ENCODE assay signal across 8 cellular contexts in genomic region chr22:22357024-22357868, GRCh38.
DNase-seq lines count a peak whose midpoint lies in the region; ATAC-seq and TF ChIP-seq lines count a peak whose summit lies in the region.

No MANE protein-coding gene starts in this region.

- no peaks in the 10 kb centered on the region for H3K36me3 ChIP-seq in SJSA1
- no peaks in the 10 kb centered on the region for H3K36me3 ChIP-seq in prostate gland

- WGBS in prostate gland = 19% methylated on average over 14 of the region's 14 CpGs

- peak; percentile 70 for ATAC-seq in GM21786 (IDR thresholded peaks at IDR 0.05; ENCODE audit: unreplicated experiment)
- no peak for ATAC-seq in GM19328 (IDR thresholded peaks at IDR 0.05; ENCODE audit: unreplicated experiment)

- peaks cover 29% of the 10 kb centered on the region for H3K27me3 ChIP-seq in SJSA1 (replicated peaks)
- H3K27me3 ChIP-seq in prostate gland (replicated peaks; ENCODE audit: insufficient read depth) = no peaks in the 10 kb centered on the region

- intact Hi-C loops in head of caudate nucleus (cut with DNase I) = no loop called here
- intact Hi-C loops in prostate gland (cut with DNase I) = no loop called here

- H3K9me3 ChIP-seq in SJSA1 (replicated peaks) = no peaks in the 10 kb centered on the region
- H3K9me3 ChIP-seq in prostate gland = no peaks in the 10 kb centered on the region

- TF ChIP-seq POLR2A in prostate gland (IDR thresholded peaks at IDR 0.05) = no peak

- H3K27ac ChIP-seq in SJSA1 (no peak overlapping the region), prostate gland (no peak overlapping the region)

- no peak overlapping the region for H3K4me3 ChIP-seq in SJSA1
- H3K4me3 ChIP-seq in prostate gland = no peak overlapping the region

- DNase-seq in DMS114 treated with DMSO at 0.1 percent for 48 hours (lab: John Stamatoyannopoulos, UW; ENCODE audit: unreplicated experiment) (peak; percentile 55), MV-4-11 (lab: John Stamatoyannopoulos, UW) (peak; percentile 67), SJSA1 (ENCODE audit: low read depth in 1 of 2, low spot score in 2 of 2) (peak; percentile 25 to 81), head of caudate nucleus (peak; percentile 59 to 92 (median 83)), prostate gland (ENCODE audit: low spot score) (peak; percentile 36)
- DNase-seq in activated naive CD4-positive, alpha-beta T cell (lab: John Stamatoyannopoulos, UW) = peak; percentile 26 to 56 (median 40)

- TF ChIP-seq CTCF in prostate gland (IDR thresholded peaks at IDR 0.05) = peak; percentile 26 to 54 (median 50)

- H3K4me1 ChIP-seq in SJSA1 (replicated peaks) (no peaks in the 10 kb centered on the region), prostate gland (replicated peaks) (no peaks in the 10 kb centered on the region)
